Comparison of ENCODE assay signal across 20 cellular contexts in genomic region chr13:25062479-25062878, GRCh38. TPM values are rescaled to one million over a fixed set of nuclear protein-coding genes. Genes with fewer than 3 reads are reported as not detected.
DNase-seq lines count a peak whose midpoint lies in the region; ATAC-seq, FAIRE-seq and TF ChIP-seq lines count a peak whose summit lies in the region.
"Had no signal": no experiment of that assay in that cellular context is flagged by ENCODE, and none has a peak within 500 bp of the region (broad histone marks: within the 10 kb centered on the region; RNA-seq: fewer than 3 reads in every experiment).

No MANE protein-coding gene starts in this region.

- H2AFZ ChIP-seq in GM23338 (no peak overlapping the region), K562 (ENCODE audit: low read depth, low read length) (no peak overlapping the region)
- H2AFZ ChIP-seq: PC-9 had no signal

- peak; percentile 57 for DNase-seq in GM23338 (ENCODE audit: low spot score)
- no peak for DNase-seq in NB4 (ENCODE audit: low read depth)
- no peak for DNase-seq in K562 (ENCODE audit: extremely low read depth in 1 of 4, low spot score in 3 of 4)
- DNase-seq in omental fat pad (ENCODE audit: low spot score) = no peak
- DNase-seq in tibial nerve (ENCODE audit: low spot score in 2 of 2) = no peak
- DNase-seq in upper lobe of left lung = no peak
- DNase-seq: 8988T, Caco-2, GOT3, NCI-H1092 treated with DMSO at 0.1 percent for 48 hours, NCI-H1694, NCI-H345, NCI-H526 treated with DMSO at 0.1 percent for 48 hours, PC-9, SK-N-SH, T-helper 17 cell had no signal

- TF ChIP-seq CTCF in 22Rv1 (IDR thresholded peaks at IDR 0.05) (peak; percentile 29), GM23338 (conservative IDR thresholded peaks at IDR 0.05; ENCODE audit: low read depth in 2 of 2) (peak; percentile 60 to 61), NB4 (IDR thresholded peaks at IDR 0.05; ENCODE audit: low read depth, low read length) (peak; percentile 12), K562 (IDR thresholded peaks at IDR 0.05 in 2 of 3, conservative IDR thresholded peaks at IDR 0.05 in 1 of 3; ENCODE audit: insufficient read depth in 2 of 3, low read depth in 1 of 3, low read length in 3 of 3) (peak in 2 of 3 experiments; percentile 20 to 21; a peak in 3 of 6 replicates), omental fat pad (IDR thresholded peaks at IDR 0.05) (no peak), tibial nerve (IDR thresholded peaks at IDR 0.05) (no peak), upper lobe of left lung (IDR thresholded peaks at IDR 0.05) (no peak)

- ATAC-seq in GM23338 (peak; percentile 38; the same call in 2 of the 3 replicates), K562 (no peak), omental fat pad (ENCODE audit: low FRiP score) (no peak), GM21390 (IDR thresholded peaks at IDR 0.05; ENCODE audit: unreplicated experiment) (no peak), upper lobe of left lung (ENCODE audit: low FRiP score in 2 of 2) (no peak)
- ATAC-seq: Right ventricle myocardium inferior, T-helper 17 cell had no signal

- no peaks in the 10 kb centered on the region for H3K27me3 ChIP-seq in GM23338 (ENCODE audit: insufficient read depth)
- H3K27me3 ChIP-seq in K562 (ENCODE audit: control insufficient read depth in 2 of 2, insufficient read depth in 2 of 2, low read length in 2 of 2) = peaks cover 2 to 16% of the 10 kb centered on the region in 2 experiments; a peak in 3 of 5 replicates
- no peaks in the 10 kb centered on the region for H3K27me3 ChIP-seq in tibial nerve
- H3K27me3 ChIP-seq in upper lobe of left lung = no peaks in the 10 kb centered on the region

- no peaks in the 10 kb centered on the region for H3F3A ChIP-seq in GM23338 (replicated peaks; ENCODE audit: low read depth)

- no peak for TF ChIP-seq EP300 in K562 (IDR thresholded peaks at IDR 0.05; ENCODE audit: low read length)
- TF ChIP-seq EP300 in tibial nerve (IDR thresholded peaks at IDR 0.05) = no peak
- TF ChIP-seq EP300 in upper lobe of left lung (IDR thresholded peaks at IDR 0.05) = no peak

- H3K9me3 Mint-ChIP-seq in GM23338 = peaks cover 15% of the 10 kb centered on the region

- TF ChIP-seq POLR2A in NB4 (IDR thresholded peaks at IDR 0.05; ENCODE audit: extremely low read depth, insufficient read length) = no peak
- TF ChIP-seq POLR2A in K562 (conservative IDR thresholded peaks at IDR 0.05) = no peak
- no peak for TF ChIP-seq POLR2A in tibial nerve (IDR thresholded peaks at IDR 0.05)
- no peak for TF ChIP-seq POLR2A in upper lobe of left lung (IDR thresholded peaks at IDR 0.05)

- H3K36me3 ChIP-seq in GM23338 (ENCODE audit: insufficient read depth) = no peaks in the 10 kb centered on the region; the same call in 1 of the 2 replicates
- H3K36me3 ChIP-seq in K562 (ENCODE audit: control insufficient read depth, insufficient read depth, low read length) = no peaks in the 10 kb centered on the region
- no peaks in the 10 kb centered on the region for H3K36me3 ChIP-seq in tibial nerve
- no peaks in the 10 kb centered on the region for H3K36me3 ChIP-seq in upper lobe of left lung

- intact Hi-C loops in K562 (cut with micrococcal nuclease) = loop anchor here (10.0 kb wide), 1 partner anchor 52 kb away; no protein-coding TSS in a partner anchor

- FAIRE-seq in K562 (lab: Jason Lieb, UNC) = no peak
- FAIRE-seq: GM19239 had no signal

- H3K4me1 Mint-ChIP-seq in GM23338 = peaks cover 6% of the 10 kb centered on the region; the same call in 2 of the 3 replicates
- H3K4me1 Mint-ChIP-seq: T-helper 17 cell had no signal

- no peak overlapping the region for H3K27ac Mint-ChIP-seq in GM23338
- H3K27ac Mint-ChIP-seq: T-helper 17 cell had no signal

- no peak overlapping the region for H3K4me3 ChIP-seq in GM23338
- no peak overlapping the region for H3K4me3 ChIP-seq in NB4 (ENCODE audit: low read depth, low read length)
- no peak overlapping the region for H3K4me3 ChIP-seq in K562
- H3K4me3 ChIP-seq in tibial nerve = no peak overlapping the region
- no peak overlapping the region for H3K4me3 ChIP-seq in upper lobe of left lung
- H3K4me3 ChIP-seq: PC-9 had no signal

- H3K9me3 ChIP-seq in K562 (replicated peaks; ENCODE audit: control insufficient read depth, insufficient read depth, low read depth, low read length) (no peaks in the 10 kb centered on the region), tibial nerve (peaks cover 0 to 2% (median 0%) of the 10 kb centered on the region in 4 donors), upper lobe of left lung (no peaks in the 10 kb centered on the region)
- H3K9me3 ChIP-seq: Caco-2, SK-N-SH had no signal

- H4K20me1 ChIP-seq in GM23338 (replicated peaks; ENCODE audit: insufficient read depth) = no peaks in the 10 kb centered on the region
- H4K20me1 ChIP-seq in K562 (replicated peaks; ENCODE audit: control insufficient read depth, insufficient read depth, low read length) = no peaks in the 10 kb centered on the region

- POLR2A ChIA-PET in K562 (lab: Yijun Ruan, JAX) = no interaction called here

- H3K9me1 ChIP-seq in K562 (ENCODE audit: control insufficient read depth, insufficient read depth, low read length) = no peaks in the 10 kb centered on the region

- TF ChIP-seq RAD21 in K562 (CRISPR knock-in tag; conservative IDR thresholded peaks at IDR 0.05 in 1 of 2, IDR thresholded peaks at IDR 0.05 in 1 of 2) = no peak

- H3K27me3 Mint-ChIP-seq in GM23338 (ENCODE audit: insufficient read depth, low read depth, poor library complexity) = peaks cover 3% of the 10 kb centered on the region

- no TSS peak for BruUV-seq in K562 (replicated peaks; lab: Mats Ljungman, UMichigan)

- CTCF ChIA-PET in K562 (lab: Yijun Ruan, JAX; ENCODE audit: low intra/inter-chr PET ratio) = no interaction called here

- H3K4me2 ChIP-seq in GM23338 (no peak overlapping the region), K562 (ENCODE audit: insufficient read depth, low read length) (no peak overlapping the region)
- H3K4me2 ChIP-seq: PC-9, SK-N-SH had no signal

- no peak overlapping the region for H3K4me3 Mint-ChIP-seq in GM23338
- H3K4me3 Mint-ChIP-seq: T-helper 17 cell had no signal

- no peaks in the 10 kb centered on the region for H3K79me2 ChIP-seq in GM23338 (replicated peaks; ENCODE audit: insufficient read depth)
- H3K79me2 ChIP-seq in K562 (ENCODE audit: control insufficient read depth, insufficient read depth, low read length) = no peaks in the 10 kb centered on the region

- 0% methylated on average over 4 of the region's 5 CpGs for WGBS in K562 (ENCODE audit: insufficient coverage, low coverage, missing lambda C conversion rate)
- 69 to 72% methylated on average over 5 of the region's 5 CpGs for WGBS in tibial nerve, 2 donors
- 74 to 79% methylated on average over 5 of the region's 5 CpGs for WGBS in upper lobe of left lung, 2 donors

- H3K4me1 ChIP-seq in GM23338 (ENCODE audit: insufficient read depth) (peaks cover 17% of the 10 kb centered on the region), K562 (replicated peaks in 1 of 2; ENCODE audit: control insufficient read depth in 2 of 2, insufficient read depth in 2 of 2, low read length in 2 of 2) (no peaks in the 10 kb centered on the region), tibial nerve (no peaks in the 10 kb centered on the region), upper lobe of left lung (no peaks in the 10 kb centered on the region)

- no peaks in the 10 kb centered on the region for H3K36me3 Mint-ChIP-seq in GM23338 (ENCODE audit: low read depth)

- in situ Hi-C loops in K562 (cut with MboI) = no loop called here

- no peak overlapping the region for H3K9ac ChIP-seq in K562 (ENCODE audit: insufficient read depth in 1 of 2, low read depth in 2 of 2, low read length in 2 of 2)
- H3K9ac ChIP-seq: SK-N-SH had no signal

- peaks cover 10% of the 10 kb centered on the region; the same call in 1 of the 2 replicates for H3K9me2 ChIP-seq in GM23338 (ENCODE audit: insufficient read depth)
- H3K9me2 ChIP-seq: SK-N-SH had no signal

- H3K27ac ChIP-seq in 22Rv1 = no peak overlapping the region
- H3K27ac ChIP-seq in GM23338 (ENCODE audit: low read depth) = no peak overlapping the region
- H3K27ac ChIP-seq in K562 (ENCODE audit: extremely low read depth, low read depth, low read length) = no peak overlapping the region
- H3K27ac ChIP-seq in tibial nerve = no peak overlapping the region
- H3K27ac ChIP-seq in upper lobe of left lung = no peak overlapping the region
- H3K27ac ChIP-seq: PC-9 had no signal

TF ChIP-seq in GM23338, 12 proteins besides CTCF, POLR2A, EP300 and RAD21 (continues in another document):
- TF ChIP-seq EZH2phosphoT487 (IDR thresholded peaks at IDR 0.05; ENCODE audit: unreplicated experiment) = no peak

TF ChIP-seq in K562, 482 proteins besides CTCF, POLR2A, EP300 and RAD21 (continues in another document):
- TF ChIP-seq ZNF140 (CRISPR knock-in tag; IDR thresholded peaks at IDR 0.05) (no peak), FOS (IDR thresholded peaks at IDR 0.05; ENCODE audit: extremely low read depth, insufficient read length) (no peak), BHLHE40 (IDR thresholded peaks at IDR 0.05; ENCODE audit: low read length) (no peak), SLC30A9 (CRISPR knock-in tag; IDR thresholded peaks at IDR 0.05) (no peak)

RNA-seq across cellular contexts. Expression of gene PABPC3, which starts 33.5 kb away (rescaled TPM):
- 0.58 and 1.2 TPM in 2 replicates for total RNA-seq in GM23338 (2014; rRNA removed; shearing (Covaris generic))
- 0.42 and 0.55 TPM in 2 replicates for polyA plus RNA-seq in GM23338 (2016; fragmentation: Nextera tagmentation; extraction: Ambion mirVana)
- total RNA-seq in K562 (2011; cell fraction: chromatin; rRNA removed; ENCODE audit: low replicate concordance) = 0.46 TPM in 1 of 2 replicates, not detected in the other
- not detected in 2 replicates for total RNA-seq in K562 (2011; cell fraction: nucleolus; rRNA removed)
- 0.15 TPM in 1 of 2 replicates, not detected in the other for total RNA-seq in K562 (2011; cell fraction: nucleoplasm; rRNA removed)
- 0.04 and 0.05 TPM in 2 replicates for total RNA-seq in K562 (2014; rRNA removed)
- total RNA-seq in K562 (2014; rRNA removed; fragmentation: Illumina TruSeq; extraction: Trizol) = 0.25 and 0.26 TPM in 2 replicates
- total RNA-seq in K562 (2015; rRNA removed; fragmentation: Illumina TruSeq; extraction: Trizol) = 0.07 and 0.08 TPM in 2 replicates
- 0.18 and 0.29 TPM in 2 replicates for total RNA-seq in K562 (2021)
- 0.41 and 0.49 TPM in 2 replicates for polyA plus RNA-seq in K562 (2011; rRNA removed)
- 0.10 and 0.13 TPM in 2 replicates for polyA plus RNA-seq in K562 (2011; cell fraction: cytosol; rRNA removed)
- 0.03 and 0.10 TPM in 2 replicates for polyA plus RNA-seq in K562 (2011; cell fraction: nucleus; rRNA removed)
- polyA plus RNA-seq in K562 (2012) = 0.42 and 0.51 TPM in 2 replicates
- polyA plus RNA-seq in K562 (2014; fragmentation: Illumina TruSeq; extraction: Trizol) = 0.64 and 0.80 TPM in 2 replicates
- under 1 TPM; 0.18 to 0.32 TPM for polyA plus RNA-seq in K562 (2014; fragmentation: Nextera tagmentation; extraction: Ambion mirVana)
- polyA plus RNA-seq in K562 (2014; rRNA removed) = 0.12 and 0.20 TPM in 2 replicates
- 0.49 and 0.63 TPM in 2 replicates for polyA minus RNA-seq in K562 (2011; rRNA and poly(A)+ RNA removed)
- polyA minus RNA-seq in K562 (2011; cell fraction: cytosol; rRNA and poly(A)+ RNA removed) = not detected in 2 replicates
- not detected in 2 replicates for polyA minus RNA-seq in K562 (2011; cell fraction: nucleus; rRNA and poly(A)+ RNA removed)
- under 1 TPM in 1 of 4 donors, not detected in 3; 0.09 TPM for total RNA-seq in omental fat pad
- under 1 TPM in 1 of 4 donors, not detected in 3; 0.42 TPM for total RNA-seq in tibial nerve
- under 1 TPM in 3 of 6 donors, not detected in 3; 0.11 to 0.20 (median 0.17) TPM for total RNA-seq in upper lobe of left lung

Comparison
In these comparisons a context has a peak if more than half of its experiments do, and no peak if none do; other contexts are left out.
1. CTCF ChIP-seq: peak in 22Rv1 (single experiment), GM23338 (2 of 2), NB4 (single experiment) and K562 (2 of 3); none in omental fat pad (0 of 3), tibial nerve (0 of 5) and upper lobe of left lung (0 of 6).